9 cellular contexts compared by ENCODE assay signal in genomic region chr11:108224366-108224765, GRCh38. TPM values are rescaled to one million over a fixed set of nuclear protein-coding genes. Genes with fewer than 3 reads are reported as not detected.
DNase-seq lines count a peak whose midpoint lies in the region; ATAC-seq and TF ChIP-seq lines count a peak whose summit lies in the region.
"Had no signal": no experiment of that assay in that cellular context is flagged by ENCODE, and none has a peak within 500 bp of the region (broad histone marks: within the 10 kb centered on the region; RNA-seq: fewer than 3 reads in every experiment).

No MANE protein-coding gene starts in this region.

- H3K27me3 Mint-ChIP-seq in endodermal cell (ENCODE audit: insufficient read depth), result no peaks in the 10 kb centered on the region
- H3K27me3 Mint-ChIP-seq in activated T-cell treated with anti-CD3 and anti-CD28 coated beads, Interleukin-2, amount 50 U/mL, for 4 hours (ENCODE audit: low read depth), result no peaks in the 10 kb centered on the region

- peaks cover 7% of the 10 kb centered on the region for H3K36me3 Mint-ChIP-seq in endodermal cell (ENCODE audit: low read depth)
- peaks cover 10% of the 10 kb centered on the region for H3K36me3 Mint-ChIP-seq in activated T-cell treated with anti-CD3 and anti-CD28 coated beads, Interleukin-2, amount 50 U/mL, for 4 hours (ENCODE audit: insufficient read depth)

- peaks cover 0 to 18% (median 7%) of the 10 kb centered on the region in 11 experiments; a peak in 8 of 22 replicates for H4K20me1 ChIP-seq in BLaER1 treated with 17β-estradiol and CSF1 and Interleukin-3, amounts not matched to agents 10 nM and 100 nM

- no peak for ATAC-seq in GM21576 (IDR thresholded peaks at IDR 0.05; ENCODE audit: unreplicated experiment)
- ATAC-seq in activated T-cell treated with anti-CD3 and anti-CD28 coated beads, Interleukin-2, amount 50 U/mL, for 4 hours, result no peak

- no peaks in the 10 kb centered on the region for H3K9me3 ChIP-seq in BLaER1 treated with 17β-estradiol and CSF1 and Interleukin-3, amounts not matched to agents 10 nM and 100 nM (replicated peaks in 1 of 11)
- H3K9me3 ChIP-seq in endodermal cell (ENCODE audit: control insufficient read depth, low read length), result no peaks in the 10 kb centered on the region
- H3K9me3 ChIP-seq in neuron (ENCODE audit: low read length), result no peaks in the 10 kb centered on the region

- H3K36me3 ChIP-seq in BLaER1 treated with 17β-estradiol and CSF1 and Interleukin-3, amounts not matched to agents 10 nM and 100 nM, result peaks cover 9 to 34% (median 14%) of the 10 kb centered on the region in 11 experiments; a peak in 20 of 22 replicates
- H3K36me3 ChIP-seq in endodermal cell (ENCODE audit: control insufficient read depth, insufficient read depth, low read length) (peaks cover 9% of the 10 kb centered on the region), neuron (ENCODE audit: insufficient read depth, low read length) (peaks cover 19% of the 10 kb centered on the region)

- H3K27me3 ChIP-seq in BLaER1 treated with 17β-estradiol and CSF1 and Interleukin-3, amounts not matched to agents 10 nM and 100 nM, result no peaks in the 10 kb centered on the region
- H3K27me3 ChIP-seq in endodermal cell (ENCODE audit: control insufficient read depth, insufficient read depth, low read length, poor library complexity, severe bottlenecking) (no peaks in the 10 kb centered on the region), neuron (ENCODE audit: insufficient read depth, low read length) (no peaks in the 10 kb centered on the region)

- peaks cover 29% of the 10 kb centered on the region for H3K4me1 Mint-ChIP-seq in endodermal cell
- H3K4me1 Mint-ChIP-seq in activated T-cell treated with anti-CD3 and anti-CD28 coated beads, Interleukin-2, amount 50 U/mL, for 4 hours (ENCODE audit: low read depth), result peaks cover 55% of the 10 kb centered on the region

- no peak overlapping the region for H3K27ac Mint-ChIP-seq in endodermal cell

- TF ChIP-seq CTCF in endodermal cell (conservative IDR thresholded peaks at IDR 0.05), result no peak

- H3K9me3 Mint-ChIP-seq in endodermal cell, result no peaks in the 10 kb centered on the region
- no peaks in the 10 kb centered on the region for H3K9me3 Mint-ChIP-seq in activated T-cell treated with anti-CD3 and anti-CD28 coated beads, Interleukin-2, amount 50 U/mL, for 4 hours

- peak overlapping the region; percentile 83 to 94 (median 93) for H3K27ac ChIP-seq in BLaER1 treated with 17β-estradiol and CSF1 and Interleukin-3, amounts not matched to agents 10 nM and 100 nM
- H3K27ac ChIP-seq in endodermal cell (ENCODE audit: low read depth, low read length), result no peak overlapping the region

- H3K4me3 ChIP-seq in BLaER1 treated with 17β-estradiol and CSF1 and Interleukin-3, amounts not matched to agents 10 nM and 100 nM, result peak overlapping the region; percentile 72 to 89 (median 81)
- peak overlapping the region; percentile 95 for H3K4me3 ChIP-seq in endodermal cell (ENCODE audit: low read length)
- peak overlapping the region; percentile 71 for H3K4me3 ChIP-seq in neuron (ENCODE audit: low read length)

- H3K4me3 Mint-ChIP-seq in endodermal cell, result no peak overlapping the region
- no peak overlapping the region for H3K4me3 Mint-ChIP-seq in activated T-cell treated with anti-CD3 and anti-CD28 coated beads, Interleukin-2, amount 50 U/mL, for 4 hours

- no peak overlapping the region for H2AFZ ChIP-seq in neuron (ENCODE audit: low read depth, low read length)

- H3K9ac ChIP-seq in BLaER1 treated with 17β-estradiol and CSF1 and Interleukin-3, amounts not matched to agents 10 nM and 100 nM, result peak overlapping the region; percentile 86 to 95 (median 92)
- H3K9ac ChIP-seq in endodermal cell (ENCODE audit: extremely low read depth, low read length, poor library complexity, severe bottlenecking), result no peak overlapping the region

- 86 to 92% methylated on average over 1 to 4 of the region's 4 CpGs for WGBS in endodermal cell (ENCODE audit: insufficient coverage in 1 of 2, insufficient read length in 1 of 2), 2 experiments

- peaks cover 45 to 62% (median 55%) of the 10 kb centered on the region in 10 experiments for H3K4me1 ChIP-seq in BLaER1 treated with 17β-estradiol and CSF1 and Interleukin-3, amounts not matched to agents 10 nM and 100 nM
- H3K4me1 ChIP-seq in endodermal cell (ENCODE audit: control insufficient read depth, insufficient read depth, low read length) (peaks cover 7% of the 10 kb centered on the region), neuron (ENCODE audit: insufficient read depth, low read length) (peaks cover 32% of the 10 kb centered on the region)

- H3K4me2 ChIP-seq in BLaER1 treated with 17β-estradiol and CSF1 and Interleukin-3, amounts not matched to agents 10 nM and 100 nM, result peak overlapping the region; percentile 84 to 99 (median 92)

- peak; percentile 59 for DNase-seq in MV-4-11 (lab: John Stamatoyannopoulos, UW)
- DNase-seq in endodermal cell, result no peak
- DNase-seq in activated T-cell treated with anti-CD3 and anti-CD28 coated beads, Interleukin-2, amount 50 U/mL, for 4 hours, result no peak
- DNase-seq in NCI-H2107 treated with DMSO at 0.1 percent for 48 hours (lab: John Stamatoyannopoulos, UW; ENCODE audit: unreplicated experiment), result no peak
- DNase-seq in SW 1271 (lab: John Stamatoyannopoulos, UW), result no peak
- DNase-seq: NCI-H2029 treated with DMSO at 0.1 percent for 48 hours had no signal

RNA-seq across cellular contexts. Expression of gene ATM, which starts 1.5 kb away (rescaled TPM):
- 10 to 100 TPM; 60.9 to 63.0 TPM for total RNA-seq in endodermal cell
- 26.3 TPM for polyA plus RNA-seq in endodermal cell (2013, experiment 1 of 2)
- 23.7 TPM for polyA plus RNA-seq in endodermal cell (2013, experiment 2 of 2)
- total RNA-seq in activated T-cell treated with anti-CD3 and anti-CD28 coated beads, Interleukin-2, amount 50 U/mL, for 4 hours, result 10 to 100 TPM; 21.0 to 26.8 (median 23.5) TPM

RNA-seq across cellular contexts. Expression of gene NPAT, which starts 1.9 kb away (rescaled TPM):
- total RNA-seq in endodermal cell, result 10 to 100 TPM; 21.8 to 23.8 TPM
- 13.2 TPM for polyA plus RNA-seq in endodermal cell (2013, experiment 1 of 2)
- 13.6 TPM for polyA plus RNA-seq in endodermal cell (2013, experiment 2 of 2)
- total RNA-seq in activated T-cell treated with anti-CD3 and anti-CD28 coated beads, Interleukin-2, amount 50 U/mL, for 4 hours, result 10 to 100 TPM; 23.2 to 24.7 (median 24.4) TPM
